Comparison of ENCODE assay signal across 28 cellular contexts in genomic region chr1:204334455-204334854, GRCh38. TPM values are rescaled to one million over a fixed set of nuclear protein-coding genes. Genes with fewer than 3 reads are reported as not detected.
A peak's percentile ranks its signal among the peaks of the same experiment; 100 is the strongest.
DNase-seq lines count a peak whose midpoint lies in the region; TF ChIP-seq lines count a peak whose summit lies in the region.
"Had no signal": no experiment of that assay in that cellular context is flagged by ENCODE, and none has a peak within 500 bp of the region (broad histone marks: within the 10 kb centered on the region; RNA-seq: fewer than 3 reads in every experiment).

No MANE protein-coding gene starts in this region.

- H3K9me3 ChIP-seq in HEK293 (ENCODE audit: control insufficient read depth, insufficient read depth, low read depth, low read length) = no peaks in the 10 kb centered on the region
- no peaks in the 10 kb centered on the region for H3K9me3 ChIP-seq in SJSA1 (replicated peaks)
- H3K9me3 ChIP-seq in BE2C = no peaks in the 10 kb centered on the region; the same call in 1 of the 2 replicates
- H3K9me3 ChIP-seq: BLaER1; BLaER1 treated with 17β-estradiol and CSF1 and Interleukin-3, amounts not matched to agents 10 nM and 100 nM; Caco-2 had no signal

- H3K36me3 ChIP-seq in HEK293 (ENCODE audit: control insufficient read depth in 2 of 2, insufficient read depth in 1 of 2, low read length in 2 of 2) (no peaks in the 10 kb centered on the region), SJSA1 (no peaks in the 10 kb centered on the region), BE2C (no peaks in the 10 kb centered on the region)
- H3K36me3 ChIP-seq: BLaER1; BLaER1 treated with 17β-estradiol and CSF1 and Interleukin-3, amounts not matched to agents 10 nM and 100 nM had no signal

- no peak overlapping the region for H3K4me3 ChIP-seq in HEK293 (ENCODE audit: low read depth, low read length)
- H3K4me3 ChIP-seq in SJSA1 = no peak overlapping the region
- H3K4me3 ChIP-seq in BE2C (ENCODE audit: low read depth, low read length) = no peak overlapping the region
- H3K4me3 ChIP-seq: A549; BLaER1; BLaER1 treated with 17β-estradiol and CSF1 and Interleukin-3, amounts not matched to agents 10 nM and 100 nM had no signal

- POLR2A ChIA-PET in HEK293 (lab: Yijun Ruan, JAX) = no interaction called here

- DNase-seq in SJSA1 (ENCODE audit: low read depth in 1 of 2, low spot score in 2 of 2) (peak; percentile 65 to 71), BE2C (no peak), NCI-H345 treated with DMSO at 0.1 percent for 48 hours (lab: John Stamatoyannopoulos, UW; ENCODE audit: unreplicated experiment) (no peak)
- DNase-seq: 8988T; ACHN; AML-193; C1 segment of cervical spinal cord; Caco-2; Calu3; CD4-positive, alpha-beta memory T cell; CD4-positive, alpha-beta T cell; CD4-positive, CD25-positive, alpha-beta regulatory T cell; CD8-positive, alpha-beta memory T cell; CD8-positive, alpha-beta T cell; COR-L47; DMS 273 treated with DMSO at 0.1 percent for 48 hours; DMS153; DMS53; DMS79; DMS79 treated with DMSO at 0.1 percent for 48 hours; DND-41; EL had no signal

- TF ChIP-seq CTCF in HEK293 (tag by site-specific recombination; IDR thresholded peaks at IDR 0.05) = no peak
- no peak for TF ChIP-seq CTCF in BE2C (IDR thresholded peaks at IDR 0.05; ENCODE audit: low read depth, low read length)

- H3K27me3 ChIP-seq in SJSA1 (replicated peaks) (no peaks in the 10 kb centered on the region), BE2C (no peaks in the 10 kb centered on the region)
- H3K27me3 ChIP-seq: BLaER1; BLaER1 treated with 17β-estradiol and CSF1 and Interleukin-3, amounts not matched to agents 10 nM and 100 nM had no signal

- no peak overlapping the region for H3K27ac ChIP-seq in HEK293 (ENCODE audit: extremely low read depth, low read depth, low read length)
- peak overlapping the region; percentile 50 for H3K27ac ChIP-seq in SJSA1
- H3K27ac ChIP-seq: 22Rv1; BLaER1; BLaER1 treated with 17β-estradiol and CSF1 and Interleukin-3, amounts not matched to agents 10 nM and 100 nM; C4-2B had no signal

- CTCF ChIA-PET in HEK293 (lab: Yijun Ruan, JAX) = interaction anchor here (1.8 to 2.1 kb wide), 2 partner anchors 10 to 128 kb away, joined by 3 to 8 read pairs; no protein-coding TSS in a partner anchor

- H3K4me1 ChIP-seq in HEK293 (ENCODE audit: control insufficient read depth, insufficient read depth, low read length) = peaks cover 3% of the 10 kb centered on the region
- H3K4me1 ChIP-seq in SJSA1 (replicated peaks) = peaks cover 53% of the 10 kb centered on the region
- peaks cover 53% of the 10 kb centered on the region for H3K4me1 ChIP-seq in BE2C
- H3K4me1 ChIP-seq: BLaER1, Caco-2 had no signal

TF ChIP-seq in HEK293, 187 proteins besides CTCF, POLR2A, EP300 and RAD21:
- peak; percentile 15; the same call in 1 of the 2 replicates for TF ChIP-seq ZFHX2 (tag by site-specific recombination; conservative IDR thresholded peaks at IDR 0.05)
- no peak for TF ChIP-seq ZNF221 (tag by site-specific recombination; IDR thresholded peaks at IDR 0.05; ENCODE audit: borderline replicate concordance)
- peak; percentile 49 for TF ChIP-seq EGR2 (tag by site-specific recombination; IDR thresholded peaks at IDR 0.05; ENCODE audit: low read depth)
TF ChIP-seq in HEK293: peak in this region for 2.

RNA-seq across cellular contexts. Expression of gene PLEKHA6, which starts 25.3 kb away (rescaled TPM):
- 0.16 and 0.76 TPM in 2 replicates for total RNA-seq in SJSA1 (2014; rRNA removed; shearing (Covaris generic))
- 47.9 TPM for polyA plus RNA-seq in BE2C (2012; ENCODE audit: insufficient read depth, insufficient read length, low read depth)
- polyA plus RNA-seq: CD4-positive, CD25-positive, alpha-beta regulatory T cell; CD8-positive, alpha-beta memory T cell had no signal

Comparison
In these comparisons a context has a peak if more than half of its experiments do, and no peak if none do; other contexts are left out.
1. DNase-seq: peak in SJSA1 (2 of 2); none in BE2C (single experiment) and NCI-H345 treated with DMSO at 0.1 percent for 48 hours (single experiment).